ENCODE assay signal across 8 cellular contexts in genomic region chr4:152640058-152640921, GRCh38. TPM values are rescaled to one million over a fixed set of nuclear protein-coding genes. Genes with fewer than 3 reads are reported as not detected.
DNase-seq lines count a peak whose midpoint lies in the region; ATAC-seq, FAIRE-seq and TF ChIP-seq lines count a peak whose summit lies in the region.

No MANE protein-coding gene starts in this region.

- TF ChIP-seq POLR2A in adrenal gland (IDR thresholded peaks at IDR 0.05) (no peak), upper lobe of left lung (IDR thresholded peaks at IDR 0.05) (no peak)

- H3K27me3 ChIP-seq in adrenal gland (no peaks in the 10 kb centered on the region), upper lobe of left lung (no peaks in the 10 kb centered on the region)

- peak; percentile 40 for DNase-seq in EH (ENCODE audit: low read depth)
- DNase-seq in LoVo (ENCODE audit: low spot score): peak; percentile 23
- peak in 5 of 7 donors; percentile 22 to 45 (median 35) for DNase-seq in adrenal gland
- DNase-seq in upper lobe of left lung: no peak
- DNase-seq in activated T-cell treated with anti-CD3 and anti-CD28 coated beads for 4 hours: no peak

- intact Hi-C loops in adrenal gland (cut with DNase I): loop anchor here in 1 of 2 donors (10.0 kb wide), 1 partner anchor 145 kb away; no protein-coding TSS in a partner anchor

- no peak overlapping the region for H3K4me3 ChIP-seq in adrenal gland
- no peak overlapping the region for H3K4me3 ChIP-seq in upper lobe of left lung

- ATAC-seq in upper lobe of left lung (ENCODE audit: low FRiP score in 2 of 2) (peak in 1 of 2 donors; percentile 56), HG02938 (IDR thresholded peaks at IDR 0.05; ENCODE audit: unreplicated experiment) (no peak), HG03520 (IDR thresholded peaks at IDR 0.05; ENCODE audit: unreplicated experiment) (no peak)

- H3K4me1 ChIP-seq in adrenal gland (replicated peaks in 1 of 2): peaks cover 0 to 4% of the 10 kb centered on the region in 2 donors
- peaks cover 0 to 11% (median 0%) of the 10 kb centered on the region in 4 donors for H3K4me1 ChIP-seq in upper lobe of left lung

- FAIRE-seq in islet of Langerhans (lab: Jason Lieb, UNC): peak; percentile 98

- TF ChIP-seq CTCF in adrenal gland (IDR thresholded peaks at IDR 0.05): peak; percentile 48 to 75 (median 67)
- TF ChIP-seq CTCF in upper lobe of left lung (IDR thresholded peaks at IDR 0.05): peak; percentile 17 to 59 (median 48)

- WGBS in adrenal gland, 4 donors: 30 to 41% (median 38%) methylated on average over 8 of the region's 8 CpGs
- WGBS in upper lobe of left lung, 2 donors: 36 to 48% methylated on average over 8 of the region's 8 CpGs

- H3K9me3 ChIP-seq in adrenal gland (replicated peaks in 1 of 3): no peaks in the 10 kb centered on the region
- H3K9me3 ChIP-seq in upper lobe of left lung: no peaks in the 10 kb centered on the region

- H3K36me3 ChIP-seq in adrenal gland (replicated peaks in 1 of 2) (no peaks in the 10 kb centered on the region), upper lobe of left lung (no peaks in the 10 kb centered on the region)

- no peak overlapping the region for H3K27ac ChIP-seq in adrenal gland
- no peak overlapping the region for H3K27ac ChIP-seq in upper lobe of left lung

- TF ChIP-seq EP300 in upper lobe of left lung (IDR thresholded peaks at IDR 0.05): no peak

RNA-seq across cellular contexts. Expression of gene TMEM154, which starts 39.5 kb away (rescaled TPM):
- total RNA-seq in adrenal gland (1 to 10 TPM in 1 of 8 donors, under 1 TPM in 6, not detected in 1; 0.11 to 3.6 (median 0.83) TPM), upper lobe of left lung (10 to 100 TPM in 2 of 6 donors, 1 to 10 TPM in 4; 2.4 to 18.7 (median 6.0) TPM)
- polyA plus RNA-seq in adrenal gland: under 1 TPM; 0.10 to 0.22 (median 0.16) TPM

Comparison
In these comparisons a context has a peak if more than half of its experiments do, and no peak if none do; other contexts are left out.
1. DNase-seq: peak in EH (single experiment), LoVo (single experiment) and adrenal gland (5 of 7); none in upper lobe of left lung (0 of 2) and activated T-cell treated with anti-CD3 and anti-CD28 coated beads for 4 hours (single experiment).